ENCODE assay signal across 9 cellular contexts in genomic region chr5:55231476-55232193, GRCh38. TPM values are rescaled to one million over a fixed set of nuclear protein-coding genes. Genes with fewer than 3 reads are reported as not detected.
DNase-seq lines count a peak whose midpoint lies in the region; ATAC-seq and TF ChIP-seq lines count a peak whose summit lies in the region.
"Had no signal": no experiment of that assay in that cellular context is flagged by ENCODE, and none has a peak within 500 bp of the region (broad histone marks: within the 10 kb centered on the region; RNA-seq: fewer than 3 reads in every experiment).

No MANE protein-coding gene starts in this region.

- CTCF ChIA-PET in Panc1 (lab: Charles Lee), result interaction anchor here (0.6 to 1.3 kb wide), 2 partner anchors 59 to 71 kb away, joined by 4 to 7 read pairs; no protein-coding TSS in a partner anchor

- H3K27me3 Mint-ChIP-seq in neural progenitor cell (ENCODE audit: insufficient read depth, low read depth), result peaks cover 63% of the 10 kb centered on the region

- no peaks in the 10 kb centered on the region for H3K36me3 Mint-ChIP-seq in neural progenitor cell

- POLR2A ChIA-PET in Panc1 (lab: Charles Lee), result interaction anchor here (0.6 kb wide), 1 partner anchor 76 kb away, joined by 3 read pairs; the partner anchor contains the start of gene DHX29

- H3K27ac ChIP-seq in Panc1 (ENCODE audit: low read length) (peak overlapping the region; percentile 71), neural progenitor cell (no peak overlapping the region)

- H3K9ac ChIP-seq in neural progenitor cell, result no peak overlapping the region

- peak overlapping the region; percentile 87 for H3K4me2 ChIP-seq in neural progenitor cell

- H3K27ac Mint-ChIP-seq in neural progenitor cell, result no peak overlapping the region

- peaks cover 43% of the 10 kb centered on the region for H3F3A ChIP-seq in neural progenitor cell (ENCODE audit: low read depth)

- intact Hi-C loops in Panc1 (cut with micrococcal nuclease; ENCODE audit: unreplicated experiment) (no loop called here), sciatic nerve (cut with DNase I) (no loop called here)

- no peaks in the 10 kb centered on the region for H3K9me3 Mint-ChIP-seq in neural progenitor cell

- H3K79me2 ChIP-seq in neural progenitor cell (ENCODE audit: low read depth), result no peaks in the 10 kb centered on the region

- ATAC-seq in Panc1 (no peak), sciatic nerve (no peak), GM18868 (IDR thresholded peaks at IDR 0.05; ENCODE audit: unreplicated experiment) (no peak)

- peaks cover 3% of the 10 kb centered on the region; the same call in 1 of the 2 replicates for H3K27me3 ChIP-seq in Panc1 (ENCODE audit: control insufficient read depth, insufficient read depth, low read length)
- H3K27me3 ChIP-seq in neural progenitor cell, result peaks cover 100% of the 10 kb centered on the region

- peak overlapping the region; percentile 93 for H3K4me3 Mint-ChIP-seq in neural progenitor cell

- H3K36me3 ChIP-seq in Panc1 (ENCODE audit: control insufficient read depth, insufficient read depth, low read length) (no peaks in the 10 kb centered on the region; the same call in 1 of the 2 replicates), neural progenitor cell (no peaks in the 10 kb centered on the region)

- H3K9me3 ChIP-seq in Panc1 (ENCODE audit: control insufficient read depth, insufficient read depth, low read depth, low read length), result no peaks in the 10 kb centered on the region
- H3K9me3 ChIP-seq in neural progenitor cell (ENCODE audit: low read depth), result no peaks in the 10 kb centered on the region

- no peak for TF ChIP-seq CTCF in Panc1 (IDR thresholded peaks at IDR 0.05)
- TF ChIP-seq CTCF in neural progenitor cell (IDR thresholded peaks at IDR 0.05), result no peak

- BruUV-seq in Panc1 (replicated peaks; lab: Mats Ljungman, UMichigan), result TSS peak; percentile 79

- H3K4me1 ChIP-seq in Panc1 (ENCODE audit: control insufficient read depth, insufficient read depth, low read length) (peaks cover 18% of the 10 kb centered on the region), neural progenitor cell (peaks cover 25% of the 10 kb centered on the region)

- in situ Hi-C loops in Panc1 (cut with HindIII; ENCODE audit: low pct_unique_long_range_greater_than_20kb, low sequenced_read_pairs), result no loop called here

- DNase-seq in NCI-H1105 treated with DMSO at 0.1 percent for 48 hours (lab: John Stamatoyannopoulos, UW) (peak; percentile 40), NCI-H1105 (lab: John Stamatoyannopoulos, UW) (no peak), Panc1 (ENCODE audit: low read depth, low spot score) (no peak), dermis blood vessel endothelial cell (peak; percentile 50), neural progenitor cell (ENCODE audit: low spot score) (peak; percentile 52), sciatic nerve (ENCODE audit: low spot score) (no peak), midbrain (lab: John Stamatoyannopoulos, UW) (no peak)

- H2AFZ ChIP-seq in neural progenitor cell (replicated peaks), result no peak overlapping the region

- H3K4me1 Mint-ChIP-seq in neural progenitor cell, result peaks cover 37% of the 10 kb centered on the region

- H4K20me1 ChIP-seq in neural progenitor cell (ENCODE audit: low read depth), result peaks cover 53% of the 10 kb centered on the region

- H3K4me3 ChIP-seq in Panc1 (ENCODE audit: low read depth in 2 of 2, low read length in 2 of 2) (peak overlapping the region; percentile 60 to 89), neural progenitor cell (peak overlapping the region; percentile 58)

RNA-seq across cellular contexts. Expression of gene CCNO, which starts 1.8 kb away (rescaled TPM):
- total RNA-seq in Panc1 (2021; ENCODE audit: unreplicated experiment) (12.3 TPM), dermis blood vessel endothelial cell (not detected in 2 replicates), neural progenitor cell (ENCODE audit: low replicate concordance) (0.93 TPM in 1 of 2 replicates, not detected in the other), sciatic nerve (0.22 TPM)
- 20.4 TPM for polyA plus RNA-seq in Panc1 (2012; ENCODE audit: insufficient read length)

RNA-seq across cellular contexts. Expression of gene MCIDAS, which starts 4.5 kb away (rescaled TPM):
- total RNA-seq in Panc1 (2021; ENCODE audit: unreplicated experiment) (2.9 TPM), dermis blood vessel endothelial cell (not detected in 2 replicates), neural progenitor cell (ENCODE audit: low replicate concordance) (not detected in 2 replicates), sciatic nerve (not detected)
- polyA plus RNA-seq in Panc1 (2012; ENCODE audit: insufficient read length), result 2.3 TPM

RNA-seq across cellular contexts. Expression of gene CDC20B, which starts 58.7 kb away (rescaled TPM):
- total RNA-seq in Panc1 (2021; ENCODE audit: unreplicated experiment), result 0.08 TPM
- 0.28 TPM for polyA plus RNA-seq in Panc1 (2012; ENCODE audit: insufficient read length)
- total RNA-seq in dermis blood vessel endothelial cell, result 0.05 TPM in 1 of 2 replicates, not detected in the other
- total RNA-seq in neural progenitor cell (ENCODE audit: low replicate concordance), result not detected in 2 replicates
- total RNA-seq in sciatic nerve, result not detected
- polyA plus RNA-seq: BJ had no signal

Comparison
In these comparisons a context has a peak if more than half of its experiments do, and no peak if none do; other contexts are left out.
1. DNase-seq: peak in NCI-H1105 treated with DMSO at 0.1 percent for 48 hours (single experiment), dermis blood vessel endothelial cell (single experiment) and neural progenitor cell (single experiment); none in NCI-H1105 (single experiment), Panc1 (single experiment), sciatic nerve (single experiment) and midbrain (single experiment).